Comparison of ENCODE assay signal across 10 cellular contexts in genomic region chr6:132734694-132735236, GRCh38. TPM values are rescaled to one million over a fixed set of nuclear protein-coding genes. Genes with fewer than 3 reads are reported as not detected.
DNase-seq lines count a peak whose midpoint lies in the region; ATAC-seq and TF ChIP-seq lines count a peak whose summit lies in the region.
"Had no signal": no experiment of that assay in that cellular context is flagged by ENCODE, and none has a peak within 500 bp of the region (broad histone marks: within the 10 kb centered on the region; RNA-seq: fewer than 3 reads in every experiment).

No MANE protein-coding gene starts in this region.

- H3K36me3 ChIP-seq in Panc1 (ENCODE audit: control insufficient read depth, insufficient read depth, low read length) (no peaks in the 10 kb centered on the region), upper lobe of left lung (no peaks in the 10 kb centered on the region)

- POLR2A ChIA-PET in Panc1 (lab: Charles Lee): no interaction called here

- WGBS in upper lobe of left lung, 2 donors: 12 to 22% methylated on average over 3 of the region's 3 CpGs

- H3K9me3 Mint-ChIP-seq in activated naive CD4-positive, alpha-beta T cell treated with anti-CD3 and anti-CD28 coated beads, Interleukin-2, amount 50 U/mL, for 24 hours: peaks cover 14% of the 10 kb centered on the region
- H3K9me3 Mint-ChIP-seq in activated naive CD4-positive, alpha-beta T cell treated with anti-CD3 and anti-CD28 coated beads for 36 hours: peaks cover 12% of the 10 kb centered on the region

- H3K27me3 ChIP-seq in Panc1 (ENCODE audit: control insufficient read depth, insufficient read depth, low read length): no peaks in the 10 kb centered on the region
- H3K27me3 ChIP-seq in upper lobe of left lung: no peaks in the 10 kb centered on the region

- peak in 1 of 4 donors; percentile 30 for TF ChIP-seq POLR2A in upper lobe of left lung (IDR thresholded peaks at IDR 0.05)

- CTCF ChIA-PET in activated naive CD4-positive, alpha-beta T cell treated with anti-CD3 and anti-CD28 coated beads for 36 hours (lab: Charles Lee): interaction anchor here (3.3 kb wide), 1 partner anchor 28 kb away, joined by 14 read pairs; no protein-coding TSS in a partner anchor
- CTCF ChIA-PET in Panc1 (lab: Charles Lee): no interaction called here

- H3K27ac ChIP-seq in Panc1 (ENCODE audit: low read length) (no peak overlapping the region), upper lobe of left lung (peak overlapping the region; percentile 61 to 83 (median 70))

- no peak for ATAC-seq in Panc1
- ATAC-seq in upper lobe of left lung (ENCODE audit: low FRiP score in 2 of 2): peak; percentile 81 to 82
- no peak for ATAC-seq in HG02870 (IDR thresholded peaks at IDR 0.05; ENCODE audit: unreplicated experiment)

- DNase-seq in activated naive CD4-positive, alpha-beta T cell treated with anti-CD3 and anti-CD28 coated beads for 36 hours: no peak
- DNase-seq in Panc1 (ENCODE audit: low read depth, low spot score) (peak; percentile 52), foreskin fibroblast (peak; percentile 56 to 63), upper lobe of left lung (no peak), GM19238 (ENCODE audit: insufficient read length, low spot score) (no peak)
- DNase-seq in activated CD4-positive, alpha-beta T cell treated with anti-CD3 and anti-CD28 coated beads, Interleukin-2, amount 50 U/mL, for 1 hour: no peak
- DNase-seq: CD4-positive, alpha-beta T cell; NCI-H2029 treated with DMSO at 0.1 percent for 48 hours had no signal

- peaks cover 20% of the 10 kb centered on the region for H3K4me1 Mint-ChIP-seq in activated naive CD4-positive, alpha-beta T cell treated with anti-CD3 and anti-CD28 coated beads, Interleukin-2, amount 50 U/mL, for 24 hours
- H3K4me1 Mint-ChIP-seq in activated naive CD4-positive, alpha-beta T cell treated with anti-CD3 and anti-CD28 coated beads for 36 hours (ENCODE audit: low read depth): peaks cover 27% of the 10 kb centered on the region

- no TSS peak for BruUV-seq in Panc1 (replicated peaks; lab: Mats Ljungman, UMichigan)

- TF ChIP-seq CTCF in Panc1 (IDR thresholded peaks at IDR 0.05) (peak; percentile 22; the same call in 1 of the 2 replicates), foreskin fibroblast (IDR thresholded peaks at IDR 0.05; ENCODE audit: low read depth, low read length) (peak; percentile 24), upper lobe of left lung (IDR thresholded peaks at IDR 0.05) (peak in 2 of 6 experiments; percentile 18 to 33)

- no peak overlapping the region for H3K4me3 Mint-ChIP-seq in activated naive CD4-positive, alpha-beta T cell treated with anti-CD3 and anti-CD28 coated beads, Interleukin-2, amount 50 U/mL, for 24 hours
- H3K4me3 Mint-ChIP-seq in activated naive CD4-positive, alpha-beta T cell treated with anti-CD3 and anti-CD28 coated beads for 36 hours: no peak overlapping the region
- H3K4me3 Mint-ChIP-seq: CD4-positive, alpha-beta T cell had no signal

- no peaks in the 10 kb centered on the region for H3K27me3 Mint-ChIP-seq in activated naive CD4-positive, alpha-beta T cell treated with anti-CD3 and anti-CD28 coated beads, Interleukin-2, amount 50 U/mL, for 24 hours
- no peaks in the 10 kb centered on the region for H3K27me3 Mint-ChIP-seq in activated naive CD4-positive, alpha-beta T cell treated with anti-CD3 and anti-CD28 coated beads for 36 hours (ENCODE audit: low read depth)

- in situ Hi-C loops in Panc1 (cut with HindIII; ENCODE audit: low pct_unique_long_range_greater_than_20kb, low sequenced_read_pairs): no loop called here

- no peaks in the 10 kb centered on the region for H3K4me1 ChIP-seq in Panc1 (ENCODE audit: control insufficient read depth, insufficient read depth, low read length)
- peaks cover 10 to 43% (median 18%) of the 10 kb centered on the region in 4 donors for H3K4me1 ChIP-seq in upper lobe of left lung

- H3K27ac Mint-ChIP-seq in activated naive CD4-positive, alpha-beta T cell treated with anti-CD3 and anti-CD28 coated beads, Interleukin-2, amount 50 U/mL, for 24 hours: peak overlapping the region; percentile 57
- no peak overlapping the region for H3K27ac Mint-ChIP-seq in activated naive CD4-positive, alpha-beta T cell treated with anti-CD3 and anti-CD28 coated beads for 36 hours
- H3K27ac Mint-ChIP-seq: CD4-positive, alpha-beta T cell had no signal

- H3K36me3 Mint-ChIP-seq in activated naive CD4-positive, alpha-beta T cell treated with anti-CD3 and anti-CD28 coated beads, Interleukin-2, amount 50 U/mL, for 24 hours: peaks cover 6% of the 10 kb centered on the region
- H3K36me3 Mint-ChIP-seq in activated naive CD4-positive, alpha-beta T cell treated with anti-CD3 and anti-CD28 coated beads for 36 hours (ENCODE audit: low read depth): peaks cover 6% of the 10 kb centered on the region

- intact Hi-C loops in activated naive CD4-positive, alpha-beta T cell treated with anti-CD3 and anti-CD28 coated beads for 36 hours (cut with micrococcal nuclease): no loop called here
- intact Hi-C loops in Panc1 (cut with micrococcal nuclease; ENCODE audit: unreplicated experiment): no loop called here

- H3K9me3 ChIP-seq in Panc1 (ENCODE audit: control insufficient read depth, insufficient read depth, low read depth, low read length) (no peaks in the 10 kb centered on the region), upper lobe of left lung (no peaks in the 10 kb centered on the region)

- peak; percentile 33 to 96 (median 70) for TF ChIP-seq EP300 in upper lobe of left lung (IDR thresholded peaks at IDR 0.05)

- H3K4me3 ChIP-seq in Panc1 (ENCODE audit: low read depth in 2 of 2, low read length in 2 of 2) (no peak overlapping the region), foreskin fibroblast (ENCODE audit: low read depth in 1 of 2, low read length in 2 of 2) (no peak overlapping the region), upper lobe of left lung (no peak overlapping the region)

RNA-seq across cellular contexts. Expression of gene VNN1, which starts 20.9 kb away (rescaled TPM):
- total RNA-seq in activated naive CD4-positive, alpha-beta T cell treated with anti-CD3 and anti-CD28 coated beads for 36 hours: not detected
- not detected for total RNA-seq in Panc1 (2021; ENCODE audit: unreplicated experiment)
- not detected for polyA plus RNA-seq in Panc1 (2012; ENCODE audit: insufficient read length)
- total RNA-seq in upper lobe of left lung: 1 to 10 TPM in 5 of 6 donors, under 1 TPM in 1; 0.67 to 9.4 (median 4.7) TPM
- total RNA-seq: CD4-positive, alpha-beta T cell had no signal

RNA-seq across cellular contexts. Expression of gene VNN2, which starts 22.9 kb away (rescaled TPM):
- total RNA-seq in activated naive CD4-positive, alpha-beta T cell treated with anti-CD3 and anti-CD28 coated beads for 36 hours: 1 to 10 TPM; 7.3 to 7.8 TPM
- total RNA-seq in Panc1 (2021; ENCODE audit: unreplicated experiment) (0.18 TPM), upper lobe of left lung (10 to 100 TPM in 5 of 6 donors, 1 to 10 TPM in 1; 5.2 to 29.3 (median 16.9) TPM)
- not detected for polyA plus RNA-seq in Panc1 (2012; ENCODE audit: insufficient read length)

Comparison
In these comparisons a context has a peak if more than half of its experiments do, and no peak if none do; other contexts are left out.
1. DNase-seq: peak in Panc1 (single experiment) and foreskin fibroblast (2 of 2); none in activated naive CD4-positive, alpha-beta T cell treated with anti-CD3 and anti-CD28 coated beads for 36 hours (single experiment), upper lobe of left lung (0 of 2), activated CD4-positive, alpha-beta T cell treated with anti-CD3 and anti-CD28 coated beads, Interleukin-2, amount 50 U/mL, for 1 hour (single experiment) and GM19238 (single experiment).
2. ATAC-seq: peak in upper lobe of left lung (2 of 2); none in Panc1 (single experiment) and HG02870 (single experiment).